ENCODE assay signal across 33 cellular contexts in genomic region chr1:180273066-180273465, GRCh38. TPM values are rescaled to one million over a fixed set of nuclear protein-coding genes. Genes with fewer than 3 reads are reported as not detected.
"Had no signal": no experiment of that assay in that cellular context is flagged by ENCODE, and none has a peak within 500 bp of the region (broad histone marks: within the 10 kb centered on the region; RNA-seq: fewer than 3 reads in every experiment).

No MANE protein-coding gene starts in this region.

- H3K36me3 Mint-ChIP-seq: natural killer cell had no signal

- H3K27ac Mint-ChIP-seq: natural killer cell; nephron; progenitor cell of endocrine pancreas; stimulated activated naive B cell treated with anti-CD40 and anti-IgM and Interleukin-4, amounts not matched to agents 10 μg/mL and 1 μg/mL and 100 μg/mL, for 72 hours had no signal

- H3K27me3 Mint-ChIP-seq: naive thymus-derived CD4-positive, alpha-beta T cell; progenitor cell of endocrine pancreas; stimulated activated naive B cell treated with anti-CD40 and anti-IgM and Interleukin-4, amounts not matched to agents 10 μg/mL and 1 μg/mL and 100 μg/mL, for 72 hours; stimulated activated naive CD8-positive, alpha-beta T cell treated with anti-CD3 and anti-CD28 coated beads, Interleukin-15, amount 100 ng/mL, for 72 hours had no signal

- H3K79me2 ChIP-seq: parathyroid adenoma had no signal

- H3K4me3 Mint-ChIP-seq: naive thymus-derived CD4-positive, alpha-beta T cell; natural killer cell; nephron; stimulated activated naive B cell treated with anti-CD40 and anti-IgM and Interleukin-4, amounts not matched to agents 10 μg/mL and 1 μg/mL and 100 μg/mL, for 72 hours; stimulated activated naive CD8-positive, alpha-beta T cell treated with anti-CD3 and anti-CD28 coated beads, Interleukin-15, amount 100 ng/mL, for 72 hours had no signal

- H3K9me3 Mint-ChIP-seq: naive thymus-derived CD4-positive, alpha-beta T cell; natural killer cell; nephron; stimulated activated naive B cell treated with anti-CD40 and anti-IgM and Interleukin-4, amounts not matched to agents 10 μg/mL and 1 μg/mL and 100 μg/mL, for 72 hours; stimulated activated naive CD8-positive, alpha-beta T cell treated with anti-CD3 and anti-CD28 coated beads, Interleukin-15, amount 100 ng/mL, for 72 hours had no signal

- H3K4me1 Mint-ChIP-seq: naive thymus-derived CD4-positive, alpha-beta T cell; natural killer cell; stimulated activated naive B cell treated with anti-CD40 and anti-IgM and Interleukin-4, amounts not matched to agents 10 μg/mL and 1 μg/mL and 100 μg/mL, for 72 hours; stimulated activated naive CD8-positive, alpha-beta T cell treated with anti-CD3 and anti-CD28 coated beads, Interleukin-15, amount 100 ng/mL, for 72 hours had no signal

- H3K36me3 ChIP-seq: neutrophil, ovary, transverse colon, vagina had no signal

- DNase-seq: naive thymus-derived CD4-positive, alpha-beta T cell; natural killer cell; nucleus accumbens; ovary; posterior cingulate gyrus; psoas muscle; right cardiac atrium; spleen; stimulated activated CD4-positive, alpha-beta T cell treated with anti-CD3 and anti-CD28 coated beads, Interleukin-12 subunit alpha, Interleukin-12 subunit beta, amount 100 ng/mL, for 4 hours; stimulated activated CD4-positive, alpha-beta T cell treated with anti-CD3 and anti-CD28 coated beads, Interleukin-1b, Interleukin-23, amount 100 ng/mL, for 48 hours; stimulated activated CD4-positive, alpha-beta T cell treated with anti-CD3 and anti-CD28 coated beads, Interleukin-4, amount 100 ng/mL, for 1 hour; stimulated activated CD4-positive, alpha-beta T cell treated with anti-CD3 and anti-CD28 coated beads, Interleukin-4, amount 100 ng/mL, for 4 hours; stimulated activated CD8-positive, alpha-beta memory T cell treated with anti-CD3 and anti-CD28 coated beads, Interleukin-4, amount 100 ng/mL, for 48 hours; stimulated activated naive B cell treated with anti-CD40 and anti-IgM and Interleukin-4, amounts not matched to agents 10 μg/mL and 1 μg/mL and 100 μg/mL, for 72 hours; stimulated activated naive CD4-positive, alpha-beta T cell treated with Interleukin-2 at 50 U/mL for 16 hours; stimulated activated naive CD8-positive, alpha-beta T cell treated with anti-CD3 and anti-CD28 coated beads, Interleukin-15, amount 100 ng/mL, for 72 hours; substantia nigra; testis; tibial artery; transverse colon; upper lobe of left lung had no signal

- FAIRE-seq: urothelium cell line had no signal

- H3K4me2 ChIP-seq: smooth muscle cell had no signal

- H3K27me3 ChIP-seq: neutrophil, ovary, spleen, suprapubic skin, testis, tibial artery, transverse colon, upper lobe of left lung, vagina had no signal

- ATAC-seq: naive thymus-derived CD4-positive, alpha-beta T cell; natural killer cell; psoas muscle; right cardiac atrium; sciatic nerve; stimulated activated naive B cell treated with anti-CD40 and anti-IgM and Interleukin-4, amounts not matched to agents 10 μg/mL and 1 μg/mL and 100 μg/mL, for 72 hours; stimulated activated naive CD8-positive, alpha-beta T cell treated with anti-CD3 and anti-CD28 coated beads, Interleukin-15, amount 100 ng/mL, for 72 hours had no signal

- H2AFZ ChIP-seq: parathyroid adenoma had no signal

- H3K4me1 ChIP-seq: suprapubic skin, testis, tibial artery, vagina had no signal

- H3K4me3 ChIP-seq: ovary, psoas muscle, skin epidermis, smooth muscle cell, spleen, suprapubic skin, testis, tibial artery, transverse colon, upper lobe of left lung, vagina had no signal

- H3K27ac ChIP-seq: neutrophil, ovary, parathyroid adenoma, psoas muscle, skin epidermis, spleen, suprapubic skin, testis, tibial artery, transverse colon, upper lobe of left lung, vagina had no signal

- H3K9ac ChIP-seq: parathyroid adenoma had no signal

- H3K9me3 ChIP-seq: neutrophil, ovary, psoas muscle, spleen, suprapubic skin, testis, tibial artery, transverse colon, upper lobe of left lung, vagina had no signal

RNA-seq across cellular contexts. Expression of gene LHX4, which starts 43.0 kb away (rescaled TPM):
- total RNA-seq: ovary, psoas muscle, right cardiac atrium, sciatic nerve, smooth muscle cell, ureter had no signal
- polyA plus RNA-seq: neural cell, smooth muscle cell had no signal
